Comparison of ENCODE assay signal across 1 cellular context in the genomic region with DNA sequence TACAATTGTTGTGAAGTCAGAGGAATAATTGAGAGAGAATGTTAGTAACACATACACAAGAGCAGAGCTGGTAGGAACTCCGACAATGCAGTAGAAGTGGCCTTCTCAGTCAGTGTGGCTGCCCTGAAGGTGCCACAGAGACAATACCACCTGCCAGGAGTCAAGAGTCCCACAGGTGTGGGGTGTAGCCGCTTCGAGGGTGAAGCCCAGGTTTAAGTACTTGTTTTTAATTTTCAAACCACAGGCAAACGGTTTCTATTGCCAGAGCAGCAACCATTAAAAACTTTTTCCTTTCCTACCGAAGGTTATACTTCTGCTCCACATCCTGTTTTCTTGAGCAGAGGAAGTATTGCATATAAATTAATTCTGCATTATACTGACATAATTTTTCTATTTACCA.
TF ChIP-seq lines count a peak whose summit lies in the region.

No MANE protein-coding gene starts in this region.

TF ChIP-seq in GM12878, 131 proteins besides CTCF, POLR2A, EP300 and RAD21 (continued from another document):
- TF ChIP-seq, protein P1, sequence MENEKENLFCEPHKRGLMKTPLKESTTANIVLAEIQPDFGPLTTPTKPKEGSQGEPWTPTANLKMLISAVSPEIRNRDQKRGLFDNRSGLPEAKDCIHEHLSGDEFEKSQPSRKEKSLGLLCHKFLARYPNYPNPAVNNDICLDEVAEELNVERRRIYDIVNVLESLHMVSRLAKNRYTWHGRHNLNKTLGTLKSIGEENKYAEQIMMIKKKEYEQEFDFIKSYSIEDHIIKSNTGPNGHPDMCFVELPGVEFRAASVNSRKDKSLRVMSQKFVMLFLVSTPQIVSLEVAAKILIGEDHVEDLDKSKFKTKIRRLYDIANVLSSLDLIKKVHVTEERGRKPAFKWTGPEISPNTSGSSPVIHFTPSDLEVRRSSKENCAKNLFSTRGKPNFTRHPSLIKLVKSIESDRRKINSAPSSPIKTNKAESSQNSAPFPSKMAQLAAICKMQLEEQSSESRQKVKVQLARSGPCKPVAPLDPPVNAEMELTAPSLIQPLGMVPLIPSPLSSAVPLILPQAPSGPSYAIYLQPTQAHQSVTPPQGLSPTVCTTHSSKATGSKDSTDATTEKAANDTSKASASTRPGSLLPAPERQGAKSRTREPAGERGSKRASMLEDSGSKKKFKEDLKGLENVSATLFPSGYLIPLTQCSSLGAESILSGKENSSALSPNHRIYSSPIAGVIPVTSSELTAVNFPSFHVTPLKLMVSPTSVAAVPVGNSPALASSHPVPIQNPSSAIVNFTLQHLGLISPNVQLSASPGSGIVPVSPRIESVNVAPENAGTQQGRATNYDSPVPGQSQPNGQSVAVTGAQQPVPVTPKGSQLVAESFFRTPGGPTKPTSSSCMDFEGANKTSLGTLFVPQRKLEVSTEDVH (IDR thresholded peaks at IDR 0.05; ENCODE audit: low read depth, partially characterized antibody), result no peak
- TF ChIP-seq JUNB (IDR thresholded peaks at IDR 0.05) (no peak), SIX5 (IDR thresholded peaks at IDR 0.05; ENCODE audit: low read depth, low read length, severe bottlenecking) (no peak), EGR1 (IDR thresholded peaks at IDR 0.05; ENCODE audit: borderline replicate concordance in 1 of 2, low read depth in 2 of 2, low read length in 2 of 2) (no peak), YY1 (IDR thresholded peaks at IDR 0.05; ENCODE audit: low read depth, low read length) (no peak), MTA3 (IDR thresholded peaks at IDR 0.05; ENCODE audit: borderline replicate concordance, low read length) (no peak)
- TF ChIP-seq, protein P2, sequence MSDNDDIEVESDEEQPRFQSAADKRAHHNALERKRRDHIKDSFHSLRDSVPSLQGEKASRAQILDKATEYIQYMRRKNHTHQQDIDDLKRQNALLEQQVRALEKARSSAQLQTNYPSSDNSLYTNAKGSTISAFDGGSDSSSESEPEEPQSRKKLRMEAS (IDR thresholded peaks at IDR 0.05; ENCODE audit: low read depth, low read length), result no peak
